In genomic region chr22:38073150-38074130, GRCh38 we compare ENCODE assay signal across 1 cellular context.
TF ChIP-seq lines count a peak whose summit lies in the region.

No MANE protein-coding gene starts in this region.

TF ChIP-seq in K562, 482 proteins besides CTCF, POLR2A, EP300 and RAD21:
- TF ChIP-seq TBP (optimal IDR thresholded peaks at IDR 0.05; ENCODE audit: low read depth, low read length) (no peak), ZNF239 (CRISPR knock-in tag; IDR thresholded peaks at IDR 0.05) (peak; percentile 97)
